Comparison of ENCODE assay signal across 11 cellular contexts in the genomic region with DNA sequence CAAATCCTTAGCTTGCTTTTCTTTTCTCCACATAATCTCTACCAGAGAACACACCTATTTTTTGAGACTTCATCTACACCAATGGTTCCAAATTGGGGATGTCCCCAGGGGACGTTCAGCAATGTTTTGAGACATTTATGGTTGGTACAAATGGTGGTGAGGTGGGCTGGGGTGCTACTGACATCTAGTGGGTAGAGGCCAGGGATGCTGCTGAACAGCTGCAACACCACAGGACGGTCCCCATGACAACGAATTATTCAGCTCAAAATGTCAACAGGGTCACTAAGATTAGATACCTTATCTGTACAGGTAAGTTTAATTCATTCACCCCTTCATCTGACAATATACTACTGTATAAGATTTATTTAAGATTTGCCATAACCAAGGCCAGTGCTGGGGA. TPM values are rescaled to one million over a fixed set of nuclear protein-coding genes. Genes with fewer than 3 reads are reported as not detected.
DNase-seq lines count a peak whose midpoint lies in the region; ATAC-seq and TF ChIP-seq lines count a peak whose summit lies in the region.
"Had no signal": no experiment of that assay in that cellular context is flagged by ENCODE, and none has a peak within 500 bp of the region (broad histone marks: within the 10 kb centered on the region; RNA-seq: fewer than 3 reads in every experiment).

No MANE protein-coding gene starts in this region.

- H3K79me2 ChIP-seq in smooth muscle cell (ENCODE audit: low read depth) = no peaks in the 10 kb centered on the region

- no peaks in the 10 kb centered on the region for H3K4me1 Mint-ChIP-seq in activated CD4-positive, alpha-beta T cell treated with anti-CD3 and anti-CD28 coated beads for 36 hours
- peaks cover 17% of the 10 kb centered on the region for H3K4me1 Mint-ChIP-seq in endothelial cell (ENCODE audit: unreplicated experiment)

- H3K27ac ChIP-seq in smooth muscle cell (ENCODE audit: low read depth) = no peak overlapping the region

- no peaks in the 10 kb centered on the region for H3K9me3 ChIP-seq in smooth muscle cell (replicated peaks; ENCODE audit: low read depth)

- 72% methylated on average over 3 of the region's 3 CpGs for WGBS in smooth muscle cell (ENCODE audit: low lambda C conversion rate)

- peaks cover 1% of the 10 kb centered on the region for H3K9me3 Mint-ChIP-seq in activated CD4-positive, alpha-beta T cell treated with anti-CD3 and anti-CD28 coated beads for 36 hours (ENCODE audit: low read depth)
- H3K9me3 Mint-ChIP-seq in endothelial cell (ENCODE audit: unreplicated experiment) = no peaks in the 10 kb centered on the region

- H3K27me3 ChIP-seq in smooth muscle cell (ENCODE audit: low read depth) = no peaks in the 10 kb centered on the region

- H3F3A ChIP-seq in smooth muscle cell (ENCODE audit: low read depth) = no peaks in the 10 kb centered on the region

- H3K36me3 Mint-ChIP-seq in activated CD4-positive, alpha-beta T cell treated with anti-CD3 and anti-CD28 coated beads for 36 hours (ENCODE audit: low read depth) = peaks cover 47% of the 10 kb centered on the region
- peaks cover 26% of the 10 kb centered on the region for H3K36me3 Mint-ChIP-seq in endothelial cell (ENCODE audit: low read depth, unreplicated experiment)

- POLR2A ChIA-PET in activated CD4-positive, alpha-beta T cell treated with anti-CD3 and anti-CD28 coated beads for 36 hours (lab: Charles Lee) = no interaction called here

- H3K9ac ChIP-seq in smooth muscle cell (ENCODE audit: low read depth) = no peak overlapping the region

- H3K4me3 ChIP-seq in smooth muscle cell = no peak overlapping the region

- intact Hi-C loops in activated CD4-positive, alpha-beta T cell treated with anti-CD3 and anti-CD28 coated beads for 36 hours (cut with DNase I, micrococcal nuclease) = no loop called here

- H3K4me3 Mint-ChIP-seq in activated CD4-positive, alpha-beta T cell treated with anti-CD3 and anti-CD28 coated beads for 36 hours = no peak overlapping the region
- no peak overlapping the region for H3K4me3 Mint-ChIP-seq in endothelial cell (ENCODE audit: unreplicated experiment)
- H3K4me3 Mint-ChIP-seq: T-helper 1 cell treated with Interleukin-12 subunit alpha and Interleukin-12 subunit beta and Interleukin-4 antibody, amounts not matched to agents 30 μg/mL and 1 μg/mL, for 36 hours had no signal

- H3K27ac Mint-ChIP-seq in activated CD4-positive, alpha-beta T cell treated with anti-CD3 and anti-CD28 coated beads for 36 hours = no peak overlapping the region
- H3K27ac Mint-ChIP-seq in endothelial cell (ENCODE audit: unreplicated experiment) = peak overlapping the region; percentile 72
- H3K27ac Mint-ChIP-seq: T-helper 1 cell treated with Interleukin-12 subunit alpha and Interleukin-12 subunit beta and Interleukin-4 antibody, amounts not matched to agents 30 μg/mL and 1 μg/mL, for 36 hours had no signal

- DNase-seq in activated CD4-positive, alpha-beta T cell treated with anti-CD3 and anti-CD28 coated beads for 36 hours = peak; percentile 35
- no peak for DNase-seq in activated CD4-positive, alpha-beta T cell treated with anti-CD3 and anti-CD28 coated beads for 4 hours
- DNase-seq in NCI-H524 (lab: John Stamatoyannopoulos, UW) = peak; percentile 9 to 43
- DNase-seq in endothelial cell (ENCODE audit: low spot score) = peak; percentile 22
- DNase-seq in smooth muscle cell (lab: John Stamatoyannopoulos, UW; ENCODE audit: unreplicated experiment) = no peak
- DNase-seq in NCI-H2029 treated with DMSO at 0.1 percent for 48 hours (lab: John Stamatoyannopoulos, UW) = no peak
- no peak for DNase-seq in stimulated activated naive CD4-positive, alpha-beta T cell (lab: John Stamatoyannopoulos, UW)
- DNase-seq in inferior parietal cortex (ENCODE audit: extremely low spot score) = no peak
- DNase-seq: effector CD8-positive, alpha-beta T cell had no signal

- TF ChIP-seq CTCF in endothelial cell (IDR thresholded peaks at IDR 0.05; ENCODE audit: unreplicated experiment) (no peak), smooth muscle cell (IDR thresholded peaks at IDR 0.05; ENCODE audit: borderline replicate concordance, insufficient read depth, poor library complexity, severe bottlenecking) (peak; percentile 14)

- no peak overlapping the region for H2AFZ ChIP-seq in smooth muscle cell (ENCODE audit: low read depth)

- CTCF ChIA-PET in activated CD4-positive, alpha-beta T cell treated with anti-CD3 and anti-CD28 coated beads for 36 hours (lab: Charles Lee) = interaction anchor here (0.6 to 0.7 kb wide), 2 partner anchors 99 to 188 kb away, joined by 3 to 4 read pairs; no protein-coding TSS in a partner anchor

- no peaks in the 10 kb centered on the region for H3K27me3 Mint-ChIP-seq in activated CD4-positive, alpha-beta T cell treated with anti-CD3 and anti-CD28 coated beads for 36 hours
- H3K27me3 Mint-ChIP-seq in endothelial cell (ENCODE audit: unreplicated experiment) = no peaks in the 10 kb centered on the region

- ATAC-seq in activated CD4-positive, alpha-beta T cell treated with anti-CD3 and anti-CD28 coated beads for 36 hours = peak; percentile 74

- H3K4me2 ChIP-seq in smooth muscle cell = no peak overlapping the region

- peaks cover 2% of the 10 kb centered on the region for H4K20me1 ChIP-seq in smooth muscle cell (ENCODE audit: low read depth)

- H3K4me1 ChIP-seq in smooth muscle cell (ENCODE audit: low read depth) = peaks cover 14% of the 10 kb centered on the region
- H3K4me1 ChIP-seq: Caco-2 had no signal

- H3K36me3 ChIP-seq in smooth muscle cell (ENCODE audit: low read depth) = peaks cover 18% of the 10 kb centered on the region

RNA-seq across cellular contexts. Expression of gene GK5, which starts 14.4 kb away (rescaled TPM):
- total RNA-seq in activated CD4-positive, alpha-beta T cell treated with anti-CD3 and anti-CD28 coated beads for 36 hours = 10 to 100 TPM; 10.3 to 13.2 TPM
- total RNA-seq in endothelial cell (ENCODE audit: unreplicated experiment) = 11.0 TPM
- 19.9 and 22.5 TPM in 2 replicates for total RNA-seq in smooth muscle cell
- polyA plus RNA-seq in smooth muscle cell = 6.4 and 7.6 TPM in 2 replicates

Comparison
In these comparisons a context has a peak if more than half of its experiments do, and no peak if none do; other contexts are left out.
1. DNase-seq: peak in activated CD4-positive, alpha-beta T cell treated with anti-CD3 and anti-CD28 coated beads for 36 hours (single experiment), NCI-H524 (2 of 2) and endothelial cell (single experiment); none in activated CD4-positive, alpha-beta T cell treated with anti-CD3 and anti-CD28 coated beads for 4 hours (0 of 2), smooth muscle cell (single experiment), NCI-H2029 treated with DMSO at 0.1 percent for 48 hours (single experiment), stimulated activated naive CD4-positive, alpha-beta T cell (0 of 6) and inferior parietal cortex (single experiment).